Comparison of ENCODE assay signal across 17 cellular contexts in the genomic region with DNA sequence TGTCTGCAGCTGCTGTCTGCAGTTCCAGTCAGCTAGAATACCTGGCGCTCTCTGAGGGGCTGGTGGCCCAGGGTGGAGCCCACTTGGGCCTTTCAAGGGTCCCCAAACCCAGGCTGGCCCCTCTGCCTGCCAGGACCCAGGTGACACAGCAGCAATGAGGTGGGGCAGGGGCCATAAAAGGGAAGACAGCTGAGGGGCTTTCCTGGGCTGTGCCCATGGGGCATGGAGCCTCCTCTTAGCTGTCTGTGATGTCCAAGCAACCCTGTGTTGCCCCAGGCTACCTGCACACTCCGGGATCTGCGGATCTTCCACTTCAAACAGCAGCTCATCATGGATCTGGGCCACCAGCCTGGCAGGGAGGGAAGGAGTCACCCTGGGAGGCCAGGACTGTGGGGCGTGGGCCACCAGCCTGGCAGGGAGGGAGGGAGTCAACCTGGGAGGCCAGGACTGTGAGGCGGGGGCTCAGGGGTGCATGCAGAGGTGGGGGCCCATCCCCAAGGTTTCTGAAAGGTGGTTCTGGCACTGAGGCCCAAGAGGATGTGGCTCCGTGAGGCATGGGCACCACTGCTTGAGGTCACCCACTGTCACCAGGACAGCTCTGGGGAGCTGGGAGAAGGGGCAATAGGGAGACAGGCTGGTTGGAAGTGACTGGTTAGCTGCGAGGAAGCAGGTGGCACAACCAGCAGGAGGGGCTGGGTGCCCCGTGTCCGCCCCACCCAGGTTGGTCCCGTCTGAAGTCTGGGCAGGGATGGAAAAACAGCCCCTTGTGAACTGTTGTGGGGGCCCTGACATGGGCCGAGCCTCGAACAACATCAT.
"Had no signal": no experiment of that assay in that cellular context is flagged by ENCODE, and none has a peak within 500 bp of the region (broad histone marks: within the 10 kb centered on the region; RNA-seq: fewer than 3 reads in every experiment).

No MANE protein-coding gene starts in this region.

- H3K9me3 ChIP-seq: left lung, prostate gland, thoracic aorta had no signal

- H3K27ac Mint-ChIP-seq: activated CD4-positive, alpha-beta T cell treated with anti-CD3 and anti-CD28 coated beads, Interleukin-2, amount 10 ng/mL, durations not matched to agents 7 days and 5 days; activated CD8-positive, alpha-beta T cell treated with anti-CD3 and anti-CD28 coated beads, Interleukin-2, amount 10 ng/mL, durations not matched to agents 7 days and 5 days; activated naive CD8-positive, alpha-beta T cell treated with anti-CD3 and anti-CD28 coated beads for 36 hours; nephron progenitor cell; T-helper 1 cell treated with Interleukin-12 subunit alpha and Interleukin-12 subunit beta and Interleukin-4 antibody, amounts not matched to agents 30 μg/mL and 1 μg/mL, for 36 hours had no signal

- H3K27me3 Mint-ChIP-seq: activated CD4-positive, alpha-beta T cell treated with anti-CD3 and anti-CD28 coated beads, Interleukin-2, amount 10 ng/mL, durations not matched to agents 7 days and 5 days; activated naive CD8-positive, alpha-beta T cell treated with anti-CD3 and anti-CD28 coated beads for 36 hours had no signal

- H3K36me3 Mint-ChIP-seq: activated naive CD8-positive, alpha-beta T cell treated with anti-CD3 and anti-CD28 coated beads for 36 hours had no signal

- H3K4me1 ChIP-seq: left lung, prostate gland had no signal

- H3K27ac ChIP-seq: left lung, prostate gland, thoracic aorta had no signal

- ATAC-seq: activated CD8-positive, alpha-beta T cell treated with anti-CD3 and anti-CD28 coated beads, Interleukin-2, amount 10 ng/mL, durations not matched to agents 7 days and 5 days; left lung; right cardiac atrium had no signal

- DNase-seq: activated CD4-positive, alpha-beta T cell treated with anti-CD3 and anti-CD28 coated beads, Interleukin-2, amount 10 ng/mL, durations not matched to agents 7 days and 5 days; activated CD8-positive, alpha-beta T cell treated with anti-CD3 and anti-CD28 coated beads, Interleukin-2, amount 10 ng/mL, durations not matched to agents 7 days and 5 days; activated gamma-delta T cell treated with Interleukin-2 at 50 U/mL for 16 hours; activated naive CD8-positive, alpha-beta T cell treated with anti-CD3 and anti-CD28 coated beads for 36 hours; activated T-cell treated with anti-CD3 and anti-CD28 coated beads, Interleukin-2, amount 50 U/mL, for 48 hours; amniotic stem cell; caudate nucleus; erythroblast; mammary epithelial cell; nephron progenitor cell; right cardiac atrium; small intestine; stimulated activated CD4-positive, alpha-beta T cell treated with anti-CD3 and anti-CD28 coated beads, Interleukin-4, amount 100 ng/mL, for 1 hour had no signal

- H3K4me3 Mint-ChIP-seq: activated CD4-positive, alpha-beta T cell treated with anti-CD3 and anti-CD28 coated beads, Interleukin-2, amount 10 ng/mL, durations not matched to agents 7 days and 5 days; activated CD8-positive, alpha-beta T cell treated with anti-CD3 and anti-CD28 coated beads, Interleukin-2, amount 10 ng/mL, durations not matched to agents 7 days and 5 days; activated naive CD8-positive, alpha-beta T cell treated with anti-CD3 and anti-CD28 coated beads for 36 hours; nephron progenitor cell; T-helper 1 cell treated with Interleukin-12 subunit alpha and Interleukin-12 subunit beta and Interleukin-4 antibody, amounts not matched to agents 30 μg/mL and 1 μg/mL, for 36 hours had no signal

- H3K4me3 ChIP-seq: left lung, prostate gland, thoracic aorta had no signal

- H3K4me1 Mint-ChIP-seq: activated CD4-positive, alpha-beta T cell treated with anti-CD3 and anti-CD28 coated beads, Interleukin-2, amount 10 ng/mL, durations not matched to agents 7 days and 5 days had no signal

- H3K9me3 Mint-ChIP-seq: activated CD4-positive, alpha-beta T cell treated with anti-CD3 and anti-CD28 coated beads, Interleukin-2, amount 10 ng/mL, durations not matched to agents 7 days and 5 days; activated naive CD8-positive, alpha-beta T cell treated with anti-CD3 and anti-CD28 coated beads for 36 hours; nephron progenitor cell; T-helper 1 cell treated with Interleukin-12 subunit alpha and Interleukin-12 subunit beta and Interleukin-4 antibody, amounts not matched to agents 30 μg/mL and 1 μg/mL, for 36 hours had no signal

- H3K36me3 ChIP-seq: left lung, prostate gland, thoracic aorta had no signal
